1 cellular context compared by ENCODE assay signal in genomic region chr14:63512861-63513260, GRCh38.
TF ChIP-seq lines count a peak whose summit lies in the region.

No MANE protein-coding gene starts in this region.

TF ChIP-seq in SK-N-SH, 30 proteins besides CTCF, POLR2A, EP300 and RAD21 (continued from another document):
- TF ChIP-seq IRF3 (IDR thresholded peaks at IDR 0.05; ENCODE audit: low read depth, low read length) (no peak), USF2 (IDR thresholded peaks at IDR 0.05; ENCODE audit: borderline replicate concordance, low read depth, low read length) (no peak), SMC3 (IDR thresholded peaks at IDR 0.05; ENCODE audit: low read depth, low read length) (no peak)
